ENCODE assay signal across 11 cellular contexts in the genomic region with DNA sequence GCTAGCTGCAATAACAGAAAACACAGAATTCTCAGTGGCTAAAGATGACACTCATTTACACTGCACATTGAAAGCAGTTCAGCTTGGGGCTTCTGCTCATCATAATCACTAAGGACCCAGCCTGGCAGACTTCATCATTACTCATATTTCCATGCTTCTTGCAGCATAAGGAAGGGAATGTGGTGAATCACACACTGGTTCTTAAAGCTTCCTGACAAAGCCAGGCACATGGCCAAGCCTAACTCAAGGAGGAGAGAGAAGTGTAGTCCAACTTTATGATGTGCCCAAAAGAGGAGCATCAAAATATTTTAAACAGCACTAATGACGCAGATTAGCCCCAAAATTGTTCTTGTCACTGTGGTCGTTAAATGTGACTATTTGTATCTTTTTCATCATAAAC.
A peak's percentile ranks its signal among the peaks of the same experiment; 100 is the strongest.
DNase-seq lines count a peak whose midpoint lies in the region; ATAC-seq, FAIRE-seq and TF ChIP-seq lines count a peak whose summit lies in the region.
"Had no signal": no experiment of that assay in that cellular context is flagged by ENCODE, and none has a peak within 500 bp of the region (broad histone marks: within the 10 kb centered on the region; RNA-seq: fewer than 3 reads in every experiment).

No MANE protein-coding gene starts in this region.

- TF ChIP-seq CTCF in AG10803 (conservative IDR thresholded peaks at IDR 0.05; ENCODE audit: low read length), result no peak
- no peak for TF ChIP-seq CTCF in bronchial epithelial cell (IDR thresholded peaks at IDR 0.05; ENCODE audit: insufficient read depth, low read length, severe bottlenecking)

- H3K4me3 ChIP-seq in AG10803 (ENCODE audit: low read length), result no peak overlapping the region
- no peak overlapping the region for H3K4me3 ChIP-seq in bronchial epithelial cell (ENCODE audit: low read depth, low read length)

- peak; percentile 86 for FAIRE-seq in bronchial epithelial cell (lab: Jason Lieb, UNC)

- no peaks in the 10 kb centered on the region for H3K36me3 ChIP-seq in bronchial epithelial cell (ENCODE audit: control insufficient read depth, insufficient read depth, low read length)

- DNase-seq in AG10803 (ENCODE audit: low read depth) (peak; percentile 99), LHCN-M2 (ENCODE audit: low read depth) (peak; percentile 97), bronchial epithelial cell (ENCODE audit: low read depth) (peak; percentile 99), middle frontal gyrus (ENCODE audit: extremely low spot score, low spot score) (peak; percentile 33), left lobe of liver (ENCODE audit: low spot score) (no peak), mucosa of gallbladder (ENCODE audit: low spot score) (no peak)
- DNase-seq: activated naive CD4-positive, alpha-beta T cell treated with anti-CD3 and anti-CD28 coated beads for 36 hours; DMS79; NCI-H1436 treated with DMSO at 0.1 percent for 48 hours had no signal

- no peaks in the 10 kb centered on the region for H3K27me3 ChIP-seq in bronchial epithelial cell (ENCODE audit: control insufficient read depth, insufficient read depth, low read length)

- ATAC-seq in HG02610 (IDR thresholded peaks at IDR 0.05; ENCODE audit: unreplicated experiment) (no peak), left lobe of liver (no peak), HG02938 (IDR thresholded peaks at IDR 0.05; ENCODE audit: unreplicated experiment) (no peak)

Comparison
In these comparisons a context has a peak if more than half of its experiments do, and no peak if none do; other contexts are left out.
1. DNase-seq: peak in AG10803 (single experiment), LHCN-M2 (single experiment), bronchial epithelial cell (single experiment) and middle frontal gyrus (single experiment); none in left lobe of liver (single experiment) and mucosa of gallbladder (single experiment).